In the genomic region with DNA sequence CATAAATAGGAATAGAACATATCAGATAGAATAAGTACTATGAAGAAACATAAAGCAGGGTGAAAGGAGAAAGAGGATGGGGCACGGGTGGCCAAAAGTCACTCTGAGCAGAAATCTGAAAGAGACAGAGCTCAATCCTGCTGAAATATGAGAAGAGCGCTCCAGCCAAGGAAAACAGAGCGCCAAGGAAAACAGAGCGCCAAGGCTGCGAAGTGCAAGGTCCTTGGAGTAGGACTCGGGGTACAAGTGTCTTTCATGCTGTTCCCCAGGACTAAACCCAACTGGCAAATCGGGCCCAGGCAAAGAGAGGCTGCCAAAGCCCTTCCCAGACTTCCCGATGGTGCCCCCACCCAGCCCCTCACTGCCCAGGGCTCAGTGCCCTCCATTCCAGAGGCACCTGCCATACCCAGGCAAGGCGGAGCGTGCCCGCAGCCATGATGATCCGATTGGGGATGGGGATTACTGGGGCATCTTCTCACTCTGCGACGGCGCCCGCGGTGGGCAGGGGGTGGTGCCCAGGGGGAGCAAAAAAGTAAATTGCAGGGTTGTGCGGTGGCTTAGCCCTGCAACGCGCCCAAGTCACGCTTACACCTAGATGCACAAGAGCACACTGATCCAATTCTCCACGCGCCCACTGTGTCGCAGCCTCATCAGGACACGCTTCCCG, we compare ENCODE assay signal across 9 cellular contexts. TPM values are rescaled to one million over a fixed set of nuclear protein-coding genes. Genes with fewer than 3 reads are reported as not detected.
DNase-seq lines count a peak whose midpoint lies in the region; ATAC-seq and TF ChIP-seq lines count a peak whose summit lies in the region.
"Had no signal": no experiment of that assay in that cellular context is flagged by ENCODE, and none has a peak within 500 bp of the region (broad histone marks: within the 10 kb centered on the region; RNA-seq: fewer than 3 reads in every experiment).

No MANE protein-coding gene starts in this region.

- no peak for TF ChIP-seq CTCF in glutamatergic neuron (IDR thresholded peaks at IDR 0.05; ENCODE audit: partially characterized antibody, unreplicated experiment)

- DNase-seq in activated CD4-positive, alpha-beta T cell treated with anti-CD3 and anti-CD28 coated beads, Interleukin-2, amount 10 ng/mL, durations not matched to agents 24 days and 14 days = no peak
- DNase-seq in activated CD4-positive, alpha-beta T cell treated with anti-CD3 and anti-CD28 coated beads for 4 hours = no peak
- no peak for DNase-seq in activated CD4-positive, alpha-beta memory T cell treated with anti-CD3 and anti-CD28 coated beads, Interleukin-2, amount 10 ng/mL, durations not matched to agents 7 days and 5 days
- DNase-seq in glutamatergic neuron = no peak
- DNase-seq in stimulated activated effector memory CD8-positive, alpha-beta T cell treated with anti-CD3 and anti-CD28 coated beads, Interleukin-12 subunit alpha, Interleukin-12 subunit beta, amount 100 ng/mL, for 72 hours (ENCODE audit: low spot score in 2 of 2) = no peak
- no peak for DNase-seq in stimulated activated naive CD4-positive, alpha-beta T cell (lab: John Stamatoyannopoulos, UW)
- DNase-seq in putamen (ENCODE audit: low spot score) = no peak
- no peak for DNase-seq in activated CD4-positive, alpha-beta T cell treated with anti-CD3 and anti-CD28 coated beads, Interleukin-2, amount 50 U/mL, for 48 hours
- DNase-seq: NCI-H187 treated with DMSO at 0.1 percent for 48 hours had no signal

- H3K27me3 Mint-ChIP-seq in activated CD4-positive, alpha-beta T cell treated with anti-CD3 and anti-CD28 coated beads, Interleukin-2, amount 10 ng/mL, durations not matched to agents 24 days and 14 days = peaks cover 44% of the 10 kb centered on the region
- peaks cover 47% of the 10 kb centered on the region for H3K27me3 Mint-ChIP-seq in activated CD4-positive, alpha-beta memory T cell treated with anti-CD3 and anti-CD28 coated beads, Interleukin-2, amount 10 ng/mL, durations not matched to agents 7 days and 5 days
- H3K27me3 Mint-ChIP-seq in glutamatergic neuron (ENCODE audit: unreplicated experiment) = peaks cover 11% of the 10 kb centered on the region

- POLR2A ChIA-PET in activated CD4-positive, alpha-beta memory T cell treated with anti-CD3 and anti-CD28 coated beads, Interleukin-2, amount 10 ng/mL, durations not matched to agents 7 days and 5 days (lab: Charles Lee) = interaction anchor here (1.2 to 1.3 kb wide), 2 partner anchors 10 to 152 kb away, joined by 3 to 4 read pairs; no protein-coding TSS in a partner anchor

- no peaks in the 10 kb centered on the region for H3K9me3 Mint-ChIP-seq in activated CD4-positive, alpha-beta T cell treated with anti-CD3 and anti-CD28 coated beads, Interleukin-2, amount 10 ng/mL, durations not matched to agents 24 days and 14 days
- no peaks in the 10 kb centered on the region for H3K9me3 Mint-ChIP-seq in activated CD4-positive, alpha-beta memory T cell treated with anti-CD3 and anti-CD28 coated beads, Interleukin-2, amount 10 ng/mL, durations not matched to agents 7 days and 5 days
- H3K9me3 Mint-ChIP-seq in glutamatergic neuron (ENCODE audit: unreplicated experiment) = peaks cover 2% of the 10 kb centered on the region
- no peaks in the 10 kb centered on the region for H3K9me3 Mint-ChIP-seq in stimulated activated effector memory CD8-positive, alpha-beta T cell treated with anti-CD3 and anti-CD28 coated beads, Interleukin-12 subunit alpha, Interleukin-12 subunit beta, amount 100 ng/mL, for 72 hours

- peak overlapping the region; percentile 44 for H3K4me3 Mint-ChIP-seq in activated CD4-positive, alpha-beta T cell treated with anti-CD3 and anti-CD28 coated beads, Interleukin-2, amount 10 ng/mL, durations not matched to agents 24 days and 14 days
- peak overlapping the region; percentile 56 for H3K4me3 Mint-ChIP-seq in activated CD4-positive, alpha-beta memory T cell treated with anti-CD3 and anti-CD28 coated beads, Interleukin-2, amount 10 ng/mL, durations not matched to agents 7 days and 5 days
- H3K4me3 Mint-ChIP-seq in glutamatergic neuron (ENCODE audit: unreplicated experiment) = peak overlapping the region; percentile 50
- peak overlapping the region; percentile 72 for H3K4me3 Mint-ChIP-seq in stimulated activated effector memory CD8-positive, alpha-beta T cell treated with anti-CD3 and anti-CD28 coated beads, Interleukin-12 subunit alpha, Interleukin-12 subunit beta, amount 100 ng/mL, for 72 hours

- H3K36me3 Mint-ChIP-seq in activated CD4-positive, alpha-beta T cell treated with anti-CD3 and anti-CD28 coated beads, Interleukin-2, amount 10 ng/mL, durations not matched to agents 24 days and 14 days (ENCODE audit: low read depth) = no peaks in the 10 kb centered on the region
- H3K36me3 Mint-ChIP-seq in activated CD4-positive, alpha-beta memory T cell treated with anti-CD3 and anti-CD28 coated beads, Interleukin-2, amount 10 ng/mL, durations not matched to agents 7 days and 5 days (ENCODE audit: low read depth) = no peaks in the 10 kb centered on the region
- peaks cover 3% of the 10 kb centered on the region for H3K36me3 Mint-ChIP-seq in glutamatergic neuron (ENCODE audit: unreplicated experiment)
- H3K36me3 Mint-ChIP-seq in stimulated activated effector memory CD8-positive, alpha-beta T cell treated with anti-CD3 and anti-CD28 coated beads, Interleukin-12 subunit alpha, Interleukin-12 subunit beta, amount 100 ng/mL, for 72 hours = no peaks in the 10 kb centered on the region

- CTCF ChIA-PET in activated CD4-positive, alpha-beta memory T cell treated with anti-CD3 and anti-CD28 coated beads, Interleukin-2, amount 10 ng/mL, durations not matched to agents 7 days and 5 days (lab: Charles Lee) = interaction anchor here (1.1 to 2.7 kb wide), 13 partner anchors 8 to 295 kb away, joined by 3 to 32 read pairs (median 7); partner anchors contain the start of gene DLST

- H3K4me1 Mint-ChIP-seq in activated CD4-positive, alpha-beta T cell treated with anti-CD3 and anti-CD28 coated beads, Interleukin-2, amount 10 ng/mL, durations not matched to agents 24 days and 14 days = peaks cover 14% of the 10 kb centered on the region
- peaks cover 18% of the 10 kb centered on the region for H3K4me1 Mint-ChIP-seq in activated CD4-positive, alpha-beta memory T cell treated with anti-CD3 and anti-CD28 coated beads, Interleukin-2, amount 10 ng/mL, durations not matched to agents 7 days and 5 days
- peaks cover 3% of the 10 kb centered on the region for H3K4me1 Mint-ChIP-seq in glutamatergic neuron (ENCODE audit: low read depth, unreplicated experiment)
- peaks cover 31% of the 10 kb centered on the region for H3K4me1 Mint-ChIP-seq in stimulated activated effector memory CD8-positive, alpha-beta T cell treated with anti-CD3 and anti-CD28 coated beads, Interleukin-12 subunit alpha, Interleukin-12 subunit beta, amount 100 ng/mL, for 72 hours

- no peak for ATAC-seq in stimulated activated effector memory CD8-positive, alpha-beta T cell treated with anti-CD3 and anti-CD28 coated beads, Interleukin-12 subunit alpha, Interleukin-12 subunit beta, amount 100 ng/mL, for 72 hours

- intact Hi-C loops in activated CD4-positive, alpha-beta T cell treated with anti-CD3 and anti-CD28 coated beads, Interleukin-2, amount 10 ng/mL, durations not matched to agents 24 days and 14 days (cut with micrococcal nuclease) = loop anchor here (5.0 kb wide), 3 partner anchors 102 to 248 kb away; partner anchors contain the start of genes AREL1, FCF1, ISCA2 and NPC2

- no peak overlapping the region for H3K27ac Mint-ChIP-seq in activated CD4-positive, alpha-beta T cell treated with anti-CD3 and anti-CD28 coated beads, Interleukin-2, amount 10 ng/mL, durations not matched to agents 24 days and 14 days
- H3K27ac Mint-ChIP-seq in activated CD4-positive, alpha-beta memory T cell treated with anti-CD3 and anti-CD28 coated beads, Interleukin-2, amount 10 ng/mL, durations not matched to agents 7 days and 5 days = no peak overlapping the region
- H3K27ac Mint-ChIP-seq in glutamatergic neuron (ENCODE audit: unreplicated experiment) = peak overlapping the region; percentile 5
- H3K27ac Mint-ChIP-seq in stimulated activated effector memory CD8-positive, alpha-beta T cell treated with anti-CD3 and anti-CD28 coated beads, Interleukin-12 subunit alpha, Interleukin-12 subunit beta, amount 100 ng/mL, for 72 hours = no peak overlapping the region

RNA-seq across cellular contexts. Expression of gene LTBP2, which starts 1.7 kb away (rescaled TPM):
- 0.05 TPM in 1 of 2 replicates, not detected in the other for total RNA-seq in activated CD4-positive, alpha-beta T cell treated with anti-CD3 and anti-CD28 coated beads, Interleukin-2, amount 10 ng/mL, durations not matched to agents 24 days and 14 days
- total RNA-seq in activated CD4-positive, alpha-beta memory T cell treated with anti-CD3 and anti-CD28 coated beads, Interleukin-2, amount 10 ng/mL, durations not matched to agents 7 days and 5 days = under 1 TPM; 0.28 to 0.40 TPM
- total RNA-seq in glutamatergic neuron (ENCODE audit: unreplicated experiment) = 1.2 TPM
